Comparison of ENCODE assay signal across 8 cellular contexts in the genomic region with DNA sequence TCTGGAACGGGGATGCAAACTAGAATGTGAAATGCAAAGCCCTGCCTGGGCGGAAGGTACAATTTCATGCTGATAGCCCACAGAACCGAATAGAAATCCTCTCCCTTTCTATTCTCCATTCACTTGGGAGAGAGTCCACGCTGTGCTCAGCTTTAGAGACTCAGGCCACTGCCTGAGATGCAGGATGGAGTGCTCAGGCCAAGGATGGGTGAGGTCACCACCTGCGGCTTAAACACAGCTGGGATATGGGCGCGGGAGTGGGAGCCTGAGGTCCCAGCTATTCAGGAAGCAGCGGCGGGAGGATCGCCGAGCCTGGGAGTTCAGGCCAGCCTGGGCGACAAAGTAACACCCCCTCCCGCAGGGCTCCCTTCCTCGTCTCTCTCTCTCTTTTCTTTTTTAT. TPM values are rescaled to one million over a fixed set of nuclear protein-coding genes. Genes with fewer than 3 reads are reported as not detected.
DNase-seq lines count a peak whose midpoint lies in the region; ATAC-seq and TF ChIP-seq lines count a peak whose summit lies in the region.

No MANE protein-coding gene starts in this region.

- no peak overlapping the region for H2BK15ac ChIP-seq in mesendoderm (replicated peaks; ENCODE audit: low read depth)

- peak in 1 of 10 experiments; percentile 7 for DNase-seq in CD4-positive, alpha-beta T cell
- DNase-seq in mesendoderm (peak; percentile 63), upper lobe of left lung (peak in 1 of 2 donors; percentile 75), amniotic stem cell (lab: John Stamatoyannopoulos, UW) (no peak)

- no peak overlapping the region for H3K9ac ChIP-seq in OCI-LY3 (ENCODE audit: low read length)
- no peak overlapping the region for H3K9ac ChIP-seq in duodenal mucosa (ENCODE audit: low read depth in 1 of 2, low read length in 2 of 2)
- peak overlapping the region; percentile 77 for H3K9ac ChIP-seq in mesendoderm (ENCODE audit: low read length)

- peak overlapping the region; percentile 93 for H3K27ac Mint-ChIP-seq in CD4-positive, alpha-beta T cell

- H4K8ac ChIP-seq in mesendoderm (ENCODE audit: low read depth, low read length), result no peak overlapping the region

- H3K36me3 Mint-ChIP-seq in CD4-positive, alpha-beta T cell (ENCODE audit: low read depth), result peaks cover 33% of the 10 kb centered on the region

- no peak overlapping the region for H2BK5ac ChIP-seq in mesendoderm (ENCODE audit: low read length)

- H3K27ac ChIP-seq in CD4-positive, alpha-beta T cell (ENCODE audit: low read depth, low read length), result no peak overlapping the region
- H3K27ac ChIP-seq in OCI-LY3 (ENCODE audit: low read length) (no peak overlapping the region), duodenal mucosa (ENCODE audit: low read depth, low read length) (no peak overlapping the region), mesendoderm (ENCODE audit: low read depth, low read length) (no peak overlapping the region), upper lobe of left lung (peak overlapping the region in 3 of 4 donors; percentile 30 to 92 (median 89))

- no peak for TF ChIP-seq POLR2A in upper lobe of left lung (IDR thresholded peaks at IDR 0.05)

- TF ChIP-seq CTCF in CD4-positive, alpha-beta T cell (IDR thresholded peaks at IDR 0.05), result no peak
- TF ChIP-seq CTCF in OCI-LY3 (IDR thresholded peaks at IDR 0.05; ENCODE audit: low read depth, low read length) (no peak), upper lobe of left lung (IDR thresholded peaks at IDR 0.05) (no peak)

- no peak for TF ChIP-seq EP300 in upper lobe of left lung (IDR thresholded peaks at IDR 0.05)

- no peaks in the 10 kb centered on the region for H4K20me1 ChIP-seq in OCI-LY3 (ENCODE audit: insufficient read depth, low read length)

- intact Hi-C loops in CD4-positive, alpha-beta T cell (cut with DNase I, micrococcal nuclease), result loop anchor here (2.0 to 5.0 kb wide), 6 partner anchors 38 to 241 kb away; partner anchors contain the start of genes ZNF528 (in 1 of the 2), ZNF611 (in 1 of the 2), ZNF701 (in 1 of the 2) and ZNF808 (in 1 of the 2)

- peak overlapping the region; percentile 66 for H3K4me2 ChIP-seq in OCI-LY3 (ENCODE audit: low read length)
- peak overlapping the region; percentile 81 for H3K4me2 ChIP-seq in mesendoderm (ENCODE audit: low read length)

- H3K27me3 ChIP-seq in CD4-positive, alpha-beta T cell (ENCODE audit: control insufficient read depth, insufficient read depth, low read length), result no peaks in the 10 kb centered on the region
- H3K27me3 ChIP-seq in OCI-LY3 (ENCODE audit: low read depth, low read length), result no peaks in the 10 kb centered on the region
- no peaks in the 10 kb centered on the region for H3K27me3 ChIP-seq in duodenal mucosa (ENCODE audit: control insufficient read depth in 1 of 2, insufficient read depth in 2 of 2, low read length in 2 of 2)
- no peaks in the 10 kb centered on the region for H3K27me3 ChIP-seq in mesendoderm (ENCODE audit: insufficient read depth, low read length, poor library complexity)
- H3K27me3 ChIP-seq in upper lobe of left lung, result no peaks in the 10 kb centered on the region

- H3K36me3 ChIP-seq in OCI-LY3 (replicated peaks; ENCODE audit: low read depth, low read length) (peaks cover 3% of the 10 kb centered on the region), duodenal mucosa (ENCODE audit: control insufficient read depth in 1 of 2, insufficient read depth in 2 of 2, low read length in 2 of 2) (peaks cover 0 to 3% of the 10 kb centered on the region in 2 donors), mesendoderm (ENCODE audit: control insufficient read depth, insufficient read depth, low read length) (no peaks in the 10 kb centered on the region), upper lobe of left lung (peaks cover 0 to 10% (median 5%) of the 10 kb centered on the region in 4 donors)

- H3K79me1 ChIP-seq in mesendoderm (ENCODE audit: low read length), result no peaks in the 10 kb centered on the region

- no peak overlapping the region for H2AK5ac ChIP-seq in mesendoderm (ENCODE audit: low read length)

- H3K4me3 ChIP-seq in OCI-LY3 (ENCODE audit: low read length), result peak overlapping the region; percentile 83
- H3K4me3 ChIP-seq in duodenal mucosa (ENCODE audit: low read depth in 1 of 2, low read length in 2 of 2), result peak overlapping the region; percentile 62 to 84
- H3K4me3 ChIP-seq in mesendoderm (ENCODE audit: low read length), result peak overlapping the region; percentile 15
- H3K4me3 ChIP-seq in upper lobe of left lung, result peak overlapping the region in 3 of 4 donors; percentile 68 to 72 (median 70)

- H3K4ac ChIP-seq in mesendoderm (ENCODE audit: low read depth, low read length), result no peak overlapping the region

- H3K27me3 Mint-ChIP-seq in CD4-positive, alpha-beta T cell, result no peaks in the 10 kb centered on the region

- peak overlapping the region; percentile 67; the same call in 1 of the 2 replicates for H2AFZ ChIP-seq in OCI-LY3 (ENCODE audit: low read depth, low read length)

- peak overlapping the region; percentile 80 for H3K23ac ChIP-seq in mesendoderm (ENCODE audit: low read length)

- H3K4me3 Mint-ChIP-seq in CD4-positive, alpha-beta T cell, result peak overlapping the region; percentile 92

- H3K4me1 ChIP-seq in OCI-LY3 (ENCODE audit: low read length), result peaks cover 9% of the 10 kb centered on the region
- H3K4me1 ChIP-seq in duodenal mucosa (ENCODE audit: control insufficient read depth in 1 of 2, insufficient read depth in 2 of 2, low read length in 2 of 2), result peaks cover 6 to 8% of the 10 kb centered on the region in 2 donors
- H3K4me1 ChIP-seq in mesendoderm (ENCODE audit: control insufficient read depth, low read depth, low read length), result peaks cover 2% of the 10 kb centered on the region
- H3K4me1 ChIP-seq in upper lobe of left lung, result peaks cover 12 to 17% (median 13%) of the 10 kb centered on the region in 4 donors

- no peaks in the 10 kb centered on the region for H3K9me3 Mint-ChIP-seq in CD4-positive, alpha-beta T cell

- H3K18ac ChIP-seq in mesendoderm (ENCODE audit: low read length), result no peak overlapping the region

- ATAC-seq in CD4-positive, alpha-beta T cell (ENCODE audit: poor library complexity), result peak; percentile 3
- ATAC-seq in GM21381 (IDR thresholded peaks at IDR 0.05; ENCODE audit: unreplicated experiment) (peak; percentile 10), upper lobe of left lung (ENCODE audit: low FRiP score in 2 of 2) (peak; percentile 28 to 64), GM18861 (IDR thresholded peaks at IDR 0.05; ENCODE audit: unreplicated experiment) (no peak)

- H4K5ac ChIP-seq in mesendoderm (ENCODE audit: low read length), result no peak overlapping the region

- no CpG with 5 or more reads among the region's 14 CpGs for WGBS in mesendoderm (ENCODE audit: extremely low coverage, insufficient coverage, low lambda C conversion rate)
- 5 to 6% methylated on average over 14 of the region's 14 CpGs for WGBS in upper lobe of left lung, 2 donors

- CTCF ChIA-PET in CD4-positive, alpha-beta T cell (lab: Charles Lee), result no interaction called here

- no peak overlapping the region for H2BK120ac ChIP-seq in mesendoderm (ENCODE audit: low read depth, low read length)

- peaks cover 11% of the 10 kb centered on the region for H3K79me2 ChIP-seq in OCI-LY3 (ENCODE audit: low read length)
- H3K79me2 ChIP-seq in mesendoderm (ENCODE audit: control insufficient read depth, insufficient read depth, low read length), result no peaks in the 10 kb centered on the region

- POLR2A ChIA-PET in CD4-positive, alpha-beta T cell (lab: Charles Lee), result interaction anchor here (2.4 kb wide), 1 partner anchor 269 kb away, joined by 6 read pairs; the partner anchor contains the start of gene ZNF880

- peak overlapping the region; percentile 81 for H3K56ac ChIP-seq in mesendoderm (ENCODE audit: low read length)

- peaks cover 35% of the 10 kb centered on the region for H3K4me1 Mint-ChIP-seq in CD4-positive, alpha-beta T cell (ENCODE audit: low read depth)

- no peaks in the 10 kb centered on the region for H3K9me3 ChIP-seq in CD4-positive, alpha-beta T cell (ENCODE audit: control insufficient read depth, low read length)
- H3K9me3 ChIP-seq in OCI-LY3 (ENCODE audit: insufficient read depth, low read length) (no peaks in the 10 kb centered on the region), duodenal mucosa (ENCODE audit: control insufficient read depth in 1 of 2, low read length in 2 of 2) (no peaks in the 10 kb centered on the region), upper lobe of left lung (no peaks in the 10 kb centered on the region)

RNA-seq across cellular contexts. Expression of gene ZNF83, which starts 0.4 kb away (rescaled TPM):
- 10 to 100 TPM; 58.7 to 60.2 TPM for total RNA-seq in CD4-positive, alpha-beta T cell
- 14.9 TPM for polyA plus RNA-seq in mesendoderm (2013, experiment 1 of 2)
- 14.0 TPM for polyA plus RNA-seq in mesendoderm (2013, experiment 2 of 2)
- 100 to 1,000 TPM in 1 of 6 donors, 10 to 100 TPM in 5; 27.3 to 161 (median 45.5) TPM for total RNA-seq in upper lobe of left lung

Comparison
In these comparisons a context has a peak if more than half of its experiments do, and no peak if none do; other contexts are left out.
1. H3K27ac ChIP-seq: peak in upper lobe of left lung (3 of 4); none in CD4-positive, alpha-beta T cell (single experiment), OCI-LY3 (single experiment), duodenal mucosa (single experiment) and mesendoderm (single experiment).
2. H3K4me3 ChIP-seq: peak in every context shown above with its lines; median percentile 83 in OCI-LY3; 73 in duodenal mucosa; 70 in upper lobe of left lung; 15 in mesendoderm.